ENCODE assay signal across 37 cellular contexts in genomic region chr4:100839712-100840111, GRCh38.
DNase-seq lines count a peak whose midpoint lies in the region; ATAC-seq, FAIRE-seq and TF ChIP-seq lines count a peak whose summit lies in the region.
"Had no signal": no experiment of that assay in that cellular context is flagged by ENCODE, and none has a peak within 500 bp of the region (broad histone marks: within the 10 kb centered on the region; RNA-seq: fewer than 3 reads in every experiment).

No MANE protein-coding gene starts in this region.

- DNase-seq in HepG2 (ENCODE audit: low spot score) (no peak), LNCaP clone FGC (ENCODE audit: low read depth) (peak; percentile 22), left lobe of liver (ENCODE audit: low spot score) (no peak), right lobe of liver (no peak)
- no peak for DNase-seq in activated T-cell treated with anti-CD3 and anti-CD28 coated beads, Interleukin-2, amount 50 U/mL, for 4 hours
- DNase-seq in activated CD4-positive, alpha-beta T cell treated with anti-CD3 and anti-CD28 coated beads, Interleukin-2, amount 10 ng/mL, durations not matched to agents 7 days and 5 days, result no peak
- DNase-seq: 8988T; ACHN; AML-193; BE2C; C1 segment of cervical spinal cord; Caco-2; Calu3; CD4-positive, alpha-beta memory T cell; CD4-positive, alpha-beta T cell; CD4-positive, CD25-positive, alpha-beta regulatory T cell; CD8-positive, alpha-beta memory T cell; CD8-positive, alpha-beta T cell; COR-L47; DMS 273 treated with DMSO at 0.1 percent for 48 hours; DMS153; DMS53; DMS79; DMS79 treated with DMSO at 0.1 percent for 48 hours; DND-41; EL had no signal

- H3K36me3 Mint-ChIP-seq in activated T-cell treated with anti-CD3 and anti-CD28 coated beads, Interleukin-2, amount 50 U/mL, for 4 hours (ENCODE audit: insufficient read depth), result no peaks in the 10 kb centered on the region
- H3K36me3 Mint-ChIP-seq in activated CD4-positive, alpha-beta T cell treated with anti-CD3 and anti-CD28 coated beads, Interleukin-2, amount 10 ng/mL, durations not matched to agents 7 days and 5 days (ENCODE audit: low read depth), result no peaks in the 10 kb centered on the region
- H3K36me3 Mint-ChIP-seq: CD14-positive monocyte; CD4-positive, alpha-beta memory T cell; CD4-positive, CD25-positive, alpha-beta regulatory T cell; CD8-positive, alpha-beta T cell had no signal

- no TSS peak for BruUV-seq in HepG2 (replicated peaks; lab: Mats Ljungman, UMichigan)

- H3K27ac Mint-ChIP-seq in activated CD4-positive, alpha-beta T cell treated with anti-CD3 and anti-CD28 coated beads, Interleukin-2, amount 10 ng/mL, durations not matched to agents 7 days and 5 days, result no peak overlapping the region
- H3K27ac Mint-ChIP-seq: B cell; CD14-positive monocyte; CD4-positive, alpha-beta memory T cell; CD4-positive, alpha-beta T cell; CD4-positive, CD25-positive, alpha-beta regulatory T cell; CD8-positive, alpha-beta memory T cell; CD8-positive, alpha-beta T cell had no signal

- H3K79me2 ChIP-seq in HepG2 (ENCODE audit: insufficient read depth, low read length), result no peaks in the 10 kb centered on the region

- no peak overlapping the region for H3K4me3 Mint-ChIP-seq in activated T-cell treated with anti-CD3 and anti-CD28 coated beads, Interleukin-2, amount 50 U/mL, for 4 hours
- H3K4me3 Mint-ChIP-seq in activated CD4-positive, alpha-beta T cell treated with anti-CD3 and anti-CD28 coated beads, Interleukin-2, amount 10 ng/mL, durations not matched to agents 7 days and 5 days, result no peak overlapping the region
- H3K4me3 Mint-ChIP-seq: B cell; CD14-positive monocyte; CD4-positive, alpha-beta T cell; CD4-positive, CD25-positive, alpha-beta regulatory T cell; CD8-positive, alpha-beta memory T cell; CD8-positive, alpha-beta T cell had no signal

- POLR2A ChIA-PET in HepG2 (lab: Yijun Ruan, JAX), result no interaction called here
- POLR2A ChIA-PET in activated CD4-positive, alpha-beta T cell treated with anti-CD3 and anti-CD28 coated beads, Interleukin-2, amount 10 ng/mL, durations not matched to agents 7 days and 5 days (lab: Charles Lee), result no interaction called here

- no peaks in the 10 kb centered on the region for H3K4me1 Mint-ChIP-seq in activated T-cell treated with anti-CD3 and anti-CD28 coated beads, Interleukin-2, amount 50 U/mL, for 4 hours (ENCODE audit: low read depth)
- H3K4me1 Mint-ChIP-seq in activated CD4-positive, alpha-beta T cell treated with anti-CD3 and anti-CD28 coated beads, Interleukin-2, amount 10 ng/mL, durations not matched to agents 7 days and 5 days, result no peaks in the 10 kb centered on the region
- H3K4me1 Mint-ChIP-seq: B cell; CD4-positive, alpha-beta memory T cell; CD8-positive, alpha-beta memory T cell had no signal

- no peak overlapping the region for H3K4me3 ChIP-seq in liver (ENCODE audit: low read depth in 1 of 3, low read length in 3 of 3)
- no peak overlapping the region for H3K4me3 ChIP-seq in HepG2 (replicated peaks in 1 of 3; ENCODE audit: insufficient read depth in 1 of 3, low read depth in 2 of 3, low read length in 3 of 3)
- H3K4me3 ChIP-seq in LNCaP clone FGC (ENCODE audit: low read depth, low read length), result no peak overlapping the region
- no peak overlapping the region for H3K4me3 ChIP-seq in right lobe of liver
- H3K4me3 ChIP-seq: A549; BLaER1; BLaER1 treated with 17β-estradiol and CSF1 and Interleukin-3, amounts not matched to agents 10 nM and 100 nM had no signal

- no peaks in the 10 kb centered on the region for H4K20me1 ChIP-seq in HepG2 (ENCODE audit: insufficient read depth, low read length)
- H4K20me1 ChIP-seq: BLaER1; BLaER1 treated with 17β-estradiol and CSF1 and Interleukin-3, amounts not matched to agents 10 nM and 100 nM had no signal

- H3K27me3 Mint-ChIP-seq in activated T-cell treated with anti-CD3 and anti-CD28 coated beads, Interleukin-2, amount 50 U/mL, for 4 hours (ENCODE audit: low read depth), result peaks cover 2% of the 10 kb centered on the region
- H3K27me3 Mint-ChIP-seq in activated CD4-positive, alpha-beta T cell treated with anti-CD3 and anti-CD28 coated beads, Interleukin-2, amount 10 ng/mL, durations not matched to agents 7 days and 5 days, result peaks cover 4% of the 10 kb centered on the region

- no peak for TF ChIP-seq POLR2A in HepG2 (IDR thresholded peaks at IDR 0.05; ENCODE audit: insufficient read depth in 1 of 2, low read depth in 2 of 2, low read length in 2 of 2)
- TF ChIP-seq POLR2A in right lobe of liver (IDR thresholded peaks at IDR 0.05), result no peak

- H3K36me3 ChIP-seq in liver (ENCODE audit: control insufficient read depth in 4 of 4, insufficient read depth in 3 of 4, low read depth in 1 of 4, low read length in 3 of 4) (no peaks in the 10 kb centered on the region), HepG2 (replicated peaks in 1 of 2; ENCODE audit: control insufficient read depth in 1 of 2, insufficient read depth in 2 of 2, low read length in 2 of 2) (no peaks in the 10 kb centered on the region), right lobe of liver (no peaks in the 10 kb centered on the region)
- H3K36me3 ChIP-seq: BE2C; BLaER1; BLaER1 treated with 17β-estradiol and CSF1 and Interleukin-3, amounts not matched to agents 10 nM and 100 nM had no signal

- TF ChIP-seq EP300 in HepG2 (IDR thresholded peaks at IDR 0.05; ENCODE audit: low read depth in 2 of 2, low read length in 2 of 2) (no peak), HepG2 (CRISPR knock-in tag; IDR thresholded peaks at IDR 0.05; ENCODE audit: borderline replicate concordance) (no peak)

- H3K4me1 ChIP-seq in liver (ENCODE audit: control insufficient read depth in 4 of 4, insufficient read depth in 4 of 4, low read length in 3 of 4) (peaks cover 0 to 12% (median 1%) of the 10 kb centered on the region in 4 donors), HepG2 (ENCODE audit: insufficient read depth, low read length) (no peaks in the 10 kb centered on the region), right lobe of liver (peaks cover 0 to 15% (median 3%) of the 10 kb centered on the region in 4 donors)
- H3K4me1 ChIP-seq: A549, BLaER1, Caco-2 had no signal

- H3K27me3 ChIP-seq in liver (ENCODE audit: control insufficient read depth in 4 of 4, insufficient read depth in 4 of 4, low read length in 3 of 4) (no peaks in the 10 kb centered on the region), HepG2 (ENCODE audit: control insufficient read depth in 1 of 2, insufficient read depth in 2 of 2, low read length in 2 of 2) (no peaks in the 10 kb centered on the region), right lobe of liver (no peaks in the 10 kb centered on the region)
- H3K27me3 ChIP-seq: BE2C; BLaER1; BLaER1 treated with 17β-estradiol and CSF1 and Interleukin-3, amounts not matched to agents 10 nM and 100 nM had no signal

- 48% methylated on average over 2 of the region's 2 CpGs for WGBS in liver
- WGBS in HepG2 (ENCODE audit: low lambda C conversion rate), result 2% methylated on average over 2 of the region's 2 CpGs
- WGBS in right lobe of liver (ENCODE audit: insufficient coverage, low coverage, low lambda C conversion rate, missing lambda C conversion rate), result 39% methylated on average over 2 of the region's 2 CpGs

- no peak overlapping the region for H3K9ac ChIP-seq in liver (ENCODE audit: low read depth in 1 of 2, low read length in 2 of 2)
- H3K9ac ChIP-seq in HepG2 (ENCODE audit: insufficient read depth, low read depth, low read length), result no peak overlapping the region
- H3K9ac ChIP-seq: BLaER1; BLaER1 treated with 17β-estradiol and CSF1 and Interleukin-3, amounts not matched to agents 10 nM and 100 nM had no signal

- H3K27ac ChIP-seq in liver (ENCODE audit: low read depth in 1 of 2, low read length in 2 of 2), result no peak overlapping the region
- no peak overlapping the region for H3K27ac ChIP-seq in HepG2 (ENCODE audit: extremely low read length, insufficient read depth, low read length)
- H3K27ac ChIP-seq in right lobe of liver, result peak overlapping the region in 1 of 3 donors; percentile 30
- H3K27ac ChIP-seq: 22Rv1; A549; BLaER1; BLaER1 treated with 17β-estradiol and CSF1 and Interleukin-3, amounts not matched to agents 10 nM and 100 nM; C4-2B had no signal

- no peak overlapping the region for H3K4me2 ChIP-seq in HepG2 (ENCODE audit: low read depth, low read length)
- H3K4me2 ChIP-seq: A549; BLaER1; BLaER1 treated with 17β-estradiol and CSF1 and Interleukin-3, amounts not matched to agents 10 nM and 100 nM had no signal

- no peaks in the 10 kb centered on the region for H3K9me3 ChIP-seq in liver (ENCODE audit: control insufficient read depth in 4 of 4, low read length in 3 of 4)
- H3K9me3 ChIP-seq in HepG2 (ENCODE audit: low read length), result no peaks in the 10 kb centered on the region
- no peaks in the 10 kb centered on the region for H3K9me3 ChIP-seq in right lobe of liver
- H3K9me3 ChIP-seq: A549; BE2C; BLaER1; BLaER1 treated with 17β-estradiol and CSF1 and Interleukin-3, amounts not matched to agents 10 nM and 100 nM; Caco-2 had no signal

- intact Hi-C loops in HepG2 (cut with micrococcal nuclease; ENCODE audit: unreplicated experiment) (no loop called here), right lobe of liver (cut with DNase I) (no loop called here)

- in situ Hi-C loops in HepG2 (cut with HindIII; ENCODE audit: extremely low pct_ligation_motif_present, low pct_unique_long_range_greater_than_20kb), result no loop called here

- TF ChIP-seq RAD21 in liver (IDR thresholded peaks at IDR 0.05), result peak; percentile 28 to 45
- TF ChIP-seq RAD21 in HepG2 (CRISPR knock-in tag; IDR thresholded peaks at IDR 0.05), result no peak

- no peaks in the 10 kb centered on the region for H3K9me3 Mint-ChIP-seq in activated T-cell treated with anti-CD3 and anti-CD28 coated beads, Interleukin-2, amount 50 U/mL, for 4 hours
- H3K9me3 Mint-ChIP-seq in activated CD4-positive, alpha-beta T cell treated with anti-CD3 and anti-CD28 coated beads, Interleukin-2, amount 10 ng/mL, durations not matched to agents 7 days and 5 days, result no peaks in the 10 kb centered on the region
- H3K9me3 Mint-ChIP-seq: CD4-positive, alpha-beta T cell; CD8-positive, alpha-beta memory T cell; CD8-positive, alpha-beta T cell had no signal

- TF ChIP-seq CTCF in liver (IDR thresholded peaks at IDR 0.05; ENCODE audit: low read depth, low read length, missing input control), result no peak
- TF ChIP-seq CTCF in HepG2 (CRISPR knock-in tag; IDR thresholded peaks at IDR 0.05), result no peak
- no peak for TF ChIP-seq CTCF in LNCaP clone FGC (IDR thresholded peaks at IDR 0.05; ENCODE audit: control insufficient read depth, extremely low read depth, insufficient read depth)
- TF ChIP-seq CTCF in right lobe of liver (IDR thresholded peaks at IDR 0.05), result no peak

- CTCF ChIA-PET in HepG2 (lab: Yijun Ruan, JAX; ENCODE audit: low intra/inter-chr PET ratio, low total read pairs), result no interaction called here
- CTCF ChIA-PET in activated CD4-positive, alpha-beta T cell treated with anti-CD3 and anti-CD28 coated beads, Interleukin-2, amount 10 ng/mL, durations not matched to agents 7 days and 5 days (lab: Charles Lee), result no interaction called here

- ATAC-seq in HepG2 (no peak), left lobe of liver (peak; percentile 97), right lobe of liver (peak; percentile 94 to 98 (median 96)), GM18517 (IDR thresholded peaks at IDR 0.05; ENCODE audit: unreplicated experiment) (no peak)
- no peak for ATAC-seq in activated T-cell treated with anti-CD3 and anti-CD28 coated beads, Interleukin-2, amount 50 U/mL, for 4 hours
- ATAC-seq: A549; CD8-positive, alpha-beta T cell had no signal

- no peak overlapping the region for H2AFZ ChIP-seq in HepG2 (ENCODE audit: low read length)

- no peak for FAIRE-seq in HepG2 (lab: Jason Lieb, UNC)
- FAIRE-seq: A204.1, A549, D721Med had no signal

TF ChIP-seq in HepG2, 621 proteins besides CTCF, POLR2A, EP300 and RAD21 (continues in another document):
- no peak for TF ChIP-seq ATF1 (CRISPR knock-in tag; IDR thresholded peaks at IDR 0.05)

Comparison
In these comparisons a context has a peak if more than half of its experiments do, and no peak if none do; other contexts are left out.
1. ATAC-seq: peak in left lobe of liver (single experiment) and right lobe of liver (4 of 4); none in HepG2 (single experiment), activated T-cell treated with anti-CD3 and anti-CD28 coated beads, Interleukin-2, amount 50 U/mL, for 4 hours (0 of 2) and GM18517 (single experiment).